In the genomic region with DNA sequence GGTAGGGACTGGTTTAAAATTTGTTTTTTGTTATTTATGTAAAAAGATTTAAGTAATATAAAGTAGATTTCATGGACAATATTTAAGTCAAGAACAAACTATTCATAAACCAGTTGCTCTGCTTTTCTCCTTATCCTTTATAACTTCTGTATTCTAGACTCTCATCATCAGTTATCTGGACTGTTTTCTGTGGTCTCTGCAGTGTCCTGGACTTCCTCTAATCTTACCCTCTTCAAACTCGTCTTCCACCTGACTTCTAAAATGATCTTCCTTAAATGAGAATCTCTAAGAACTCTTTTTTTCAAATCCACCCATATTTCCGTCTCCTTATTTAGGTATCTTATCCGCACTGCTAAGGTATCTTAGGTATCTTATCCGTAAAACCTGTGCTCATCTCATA, we compare ENCODE assay signal across 24 cellular contexts.
"Had no signal": no experiment of that assay in that cellular context is flagged by ENCODE, and none has a peak within 500 bp of the region (broad histone marks: within the 10 kb centered on the region; RNA-seq: fewer than 3 reads in every experiment).

No MANE protein-coding gene starts in this region.

- ATAC-seq: activated CD4-positive, alpha-beta T cell treated with anti-CD3 and anti-CD28 coated beads for 36 hours; activated T-cell treated with anti-CD3 and anti-CD28 coated beads, Interleukin-2, amount 50 U/mL, for 72 hours; esophagus mucosa; left lobe of liver; lower lobe of right lung; naive thymus-derived CD8-positive, alpha-beta T cell; sciatic nerve; stimulated activated effector memory CD8-positive, alpha-beta T cell treated with anti-CD3 and anti-CD28 coated beads, Interleukin-12 subunit alpha, Interleukin-12 subunit beta, amount 100 ng/mL, for 72 hours; WTC11 had no signal

- H3K4me1 ChIP-seq: lower lobe of right lung had no signal

- H3K4me3 Mint-ChIP-seq: activated CD4-positive, alpha-beta T cell treated with anti-CD3 and anti-CD28 coated beads for 36 hours; activated naive CD4-positive, alpha-beta T cell treated with anti-CD3 and anti-CD28 coated beads, Interleukin-2, amount 10 ng/mL, durations not matched to agents 7 days and 5 days; activated T-cell treated with anti-CD3 and anti-CD28 coated beads, Interleukin-2, amount 50 U/mL, for 72 hours; immature natural killer cell; mesothelial cell of epicardium; stimulated activated effector memory CD8-positive, alpha-beta T cell treated with anti-CD3 and anti-CD28 coated beads, Interleukin-12 subunit alpha, Interleukin-12 subunit beta, amount 100 ng/mL, for 72 hours; WTC11 had no signal

- H3K9me3 Mint-ChIP-seq: activated naive CD4-positive, alpha-beta T cell treated with anti-CD3 and anti-CD28 coated beads, Interleukin-2, amount 10 ng/mL, durations not matched to agents 7 days and 5 days; activated T-cell treated with anti-CD3 and anti-CD28 coated beads, Interleukin-2, amount 50 U/mL, for 72 hours; immature natural killer cell; mesothelial cell of epicardium; naive thymus-derived CD8-positive, alpha-beta T cell; stimulated activated effector memory CD8-positive, alpha-beta T cell treated with anti-CD3 and anti-CD28 coated beads, Interleukin-12 subunit alpha, Interleukin-12 subunit beta, amount 100 ng/mL, for 72 hours; WTC11 had no signal

- H3K27ac Mint-ChIP-seq: activated CD4-positive, alpha-beta T cell treated with anti-CD3 and anti-CD28 coated beads for 36 hours; activated naive CD4-positive, alpha-beta T cell treated with anti-CD3 and anti-CD28 coated beads, Interleukin-2, amount 10 ng/mL, durations not matched to agents 7 days and 5 days; activated T-cell treated with anti-CD3 and anti-CD28 coated beads, Interleukin-2, amount 50 U/mL, for 72 hours; mesothelial cell of epicardium; stimulated activated effector memory CD8-positive, alpha-beta T cell treated with anti-CD3 and anti-CD28 coated beads, Interleukin-12 subunit alpha, Interleukin-12 subunit beta, amount 100 ng/mL, for 72 hours; WTC11 had no signal

- H3K4me3 ChIP-seq: adrenal gland, hepatocyte, lower lobe of right lung, stomach, transverse colon had no signal

- H3K27me3 ChIP-seq: adrenal gland, hepatocyte, stomach, transverse colon had no signal

- H3K4me2 ChIP-seq: hepatocyte had no signal

- DNase-seq: activated CD4-positive, alpha-beta T cell treated with anti-CD3 and anti-CD28 coated beads for 36 hours; activated CD4-positive, alpha-beta T cell treated with anti-CD3 and anti-CD28 coated beads, Interleukin-2, amount 50 U/mL, for 48 hours; activated effector memory CD4-positive, alpha-beta T cell treated with anti-CD3 and anti-CD28 coated beads, Interleukin-2, amount 50 U/mL, for 16 hours; activated naive CD4-positive, alpha-beta T cell treated with anti-CD3 and anti-CD28 coated beads, Interleukin-2, amount 10 ng/mL, durations not matched to agents 7 days and 5 days; activated T-cell treated with anti-CD3 and anti-CD28 coated beads, Interleukin-2, amount 50 U/mL, for 72 hours; adrenal gland; central memory CD4-positive, alpha-beta T cell; dermis blood vessel endothelial cell; effector memory CD4-positive, alpha-beta T cell; glutamatergic neuron; immature natural killer cell; lower lobe of right lung; naive thymus-derived CD8-positive, alpha-beta T cell; small intestine; stimulated activated CD4-positive, alpha-beta T cell treated with anti-CD3 and anti-CD28 coated beads, Interleukin-2, amount 100 ng/mL, for 24 hours; stomach; transverse colon had no signal

- H3K9me3 ChIP-seq: adrenal gland, lower lobe of right lung, stomach, transverse colon had no signal

- H2AFZ ChIP-seq: hepatocyte had no signal

- H3K27me3 Mint-ChIP-seq: activated CD4-positive, alpha-beta T cell treated with anti-CD3 and anti-CD28 coated beads for 36 hours; activated naive CD4-positive, alpha-beta T cell treated with anti-CD3 and anti-CD28 coated beads, Interleukin-2, amount 10 ng/mL, durations not matched to agents 7 days and 5 days; naive thymus-derived CD8-positive, alpha-beta T cell had no signal
